Comparison of ENCODE assay signal across 13 cellular contexts in the genomic region with DNA sequence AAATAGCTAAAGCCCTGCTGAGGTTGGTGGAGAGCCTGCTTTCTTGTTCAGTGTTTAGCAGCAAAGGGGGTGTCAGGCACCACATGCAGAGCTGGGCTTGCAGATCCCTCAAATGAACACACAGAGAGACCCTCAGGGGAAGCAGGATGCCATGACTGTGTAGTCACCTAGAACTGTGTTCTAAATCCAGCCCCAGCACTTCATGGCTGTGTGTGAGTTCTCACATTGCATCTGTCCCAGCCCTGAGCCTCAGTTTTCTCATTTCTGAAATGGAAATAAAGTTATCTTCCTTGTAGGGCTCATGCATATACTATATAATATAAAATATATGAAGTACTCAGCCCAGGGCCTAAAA. TPM values are rescaled to one million over a fixed set of nuclear protein-coding genes. Genes with fewer than 3 reads are reported as not detected.
A peak's percentile ranks its signal among the peaks of the same experiment; 100 is the strongest.
DNase-seq lines count a peak whose midpoint lies in the region; ATAC-seq, FAIRE-seq and TF ChIP-seq lines count a peak whose summit lies in the region.
"Had no signal": no experiment of that assay in that cellular context is flagged by ENCODE, and none has a peak within 500 bp of the region (broad histone marks: within the 10 kb centered on the region; RNA-seq: fewer than 3 reads in every experiment).

No MANE protein-coding gene starts in this region.

- no peaks in the 10 kb centered on the region for H4K20me1 ChIP-seq in astrocyte (ENCODE audit: insufficient read depth, low read length)

- peak overlapping the region; percentile 56 for H3K9ac ChIP-seq in astrocyte (ENCODE audit: low read length)

- peak overlapping the region; percentile 79 for H3K27ac ChIP-seq in astrocyte (ENCODE audit: low read depth, low read length)
- H3K27ac ChIP-seq in tibial nerve = peak overlapping the region; percentile 19 to 79 (median 52)

- H3K36me3 Mint-ChIP-seq in activated CD4-positive, alpha-beta T cell treated with anti-CD3 and anti-CD28 coated beads, Interleukin-2, amount 10 ng/mL, durations not matched to agents 7 days and 5 days (ENCODE audit: low read depth) = peaks cover 15% of the 10 kb centered on the region
- peaks cover 7% of the 10 kb centered on the region for H3K36me3 Mint-ChIP-seq in astrocyte (ENCODE audit: low read depth, unreplicated experiment)
- H3K36me3 Mint-ChIP-seq in mesothelial cell of epicardium = no peaks in the 10 kb centered on the region
- no peaks in the 10 kb centered on the region for H3K36me3 Mint-ChIP-seq in Caco-2 (ENCODE audit: insufficient read depth, unreplicated experiment)

- POLR2A ChIA-PET in activated CD4-positive, alpha-beta T cell treated with anti-CD3 and anti-CD28 coated beads, Interleukin-2, amount 10 ng/mL, durations not matched to agents 7 days and 5 days (lab: Charles Lee) = no interaction called here
- POLR2A ChIA-PET in Caco-2 (lab: Charles Lee) = no interaction called here

- no peak for TF ChIP-seq CTCF in astrocyte (IDR thresholded peaks at IDR 0.05; ENCODE audit: insufficient read depth, low read depth, low read length)
- TF ChIP-seq CTCF in mesothelial cell of epicardium (IDR thresholded peaks at IDR 0.05; ENCODE audit: unreplicated experiment) = no peak
- TF ChIP-seq CTCF in tibial nerve (IDR thresholded peaks at IDR 0.05) = no peak
- no peak for TF ChIP-seq CTCF in Caco-2 (IDR thresholded peaks at IDR 0.05; ENCODE audit: insufficient read depth in 1 of 2, low read depth in 1 of 2, low read length in 1 of 2, severe bottlenecking in 1 of 2, unreplicated experiment in 1 of 2)

- BruUV-seq in Caco-2 (replicated peaks; lab: Mats Ljungman, UMichigan) = no TSS peak

- H3K79me2 ChIP-seq in astrocyte (ENCODE audit: insufficient read depth, low read length) = no peaks in the 10 kb centered on the region

- no peak for ATAC-seq in HG03045 (IDR thresholded peaks at IDR 0.05; ENCODE audit: unreplicated experiment)

- peak overlapping the region; percentile 30 for H2AFZ ChIP-seq in astrocyte (ENCODE audit: low read depth, low read length)

- intact Hi-C loops in Caco-2 (cut with micrococcal nuclease; ENCODE audit: unreplicated experiment) = no loop called here

- H3K36me3 ChIP-seq in astrocyte (ENCODE audit: insufficient read depth, low read length) = no peaks in the 10 kb centered on the region
- H3K36me3 ChIP-seq in tibial nerve = no peaks in the 10 kb centered on the region
- H3K36me3 ChIP-seq in Caco-2 (ENCODE audit: control insufficient read depth, insufficient read depth, low read length) = no peaks in the 10 kb centered on the region
- H3K36me3 ChIP-seq: pancreas had no signal

- peaks cover 34% of the 10 kb centered on the region for H3K4me1 ChIP-seq in astrocyte (ENCODE audit: insufficient read depth, low read length)
- H3K4me1 ChIP-seq in tibial nerve = peaks cover 0 to 41% (median 23%) of the 10 kb centered on the region in 4 donors
- 0 out of 2 replicates have a peak, but pooled peaks cover 6% of the 10 kb centered on the region for H3K4me1 ChIP-seq in Caco-2

- H3K9me3 ChIP-seq in astrocyte (ENCODE audit: insufficient read depth, low read depth, low read length) (no peaks in the 10 kb centered on the region), tibial nerve (no peaks in the 10 kb centered on the region), Caco-2 (no peaks in the 10 kb centered on the region)
- H3K9me3 ChIP-seq: pancreas had no signal

- H3K4me3 Mint-ChIP-seq in activated CD4-positive, alpha-beta T cell treated with anti-CD3 and anti-CD28 coated beads, Interleukin-2, amount 10 ng/mL, durations not matched to agents 7 days and 5 days = no peak overlapping the region
- H3K4me3 Mint-ChIP-seq in astrocyte (ENCODE audit: unreplicated experiment) (no peak overlapping the region), mesothelial cell of epicardium (no peak overlapping the region), Caco-2 (ENCODE audit: unreplicated experiment) (no peak overlapping the region)
- H3K4me3 Mint-ChIP-seq: central memory CD8-positive, alpha-beta T cell had no signal

- no peak for TF ChIP-seq POLR2A in tibial nerve (IDR thresholded peaks at IDR 0.05)

- DNase-seq in activated CD4-positive, alpha-beta T cell treated with anti-CD3 and anti-CD28 coated beads, Interleukin-2, amount 10 ng/mL, durations not matched to agents 7 days and 5 days = no peak
- no peak for DNase-seq in activated CD4-positive, alpha-beta T cell treated with anti-CD3 and anti-CD28 coated beads, Interleukin-2, amount 50 U/mL, for 1 hour
- DNase-seq in astrocyte (ENCODE audit: low read depth) (peak; percentile 34), mesothelial cell of epicardium (ENCODE audit: low spot score in 2 of 2, unreplicated experiment in 2 of 2) (no peak), tibial nerve (ENCODE audit: low spot score in 2 of 2) (no peak), Caco-2 (no peak), NCI-H187 treated with DMSO at 0.1 percent for 48 hours (lab: John Stamatoyannopoulos, UW) (no peak)
- DNase-seq: activated CD8-positive, alpha-beta memory T cell treated with anti-CD3 and anti-CD28 coated beads for 24 hours; SHP77 treated with DMSO at 0.1 percent for 48 hours had no signal

- H3K4me3 ChIP-seq in astrocyte (ENCODE audit: insufficient read depth, low read depth, low read length) (no peak overlapping the region), tibial nerve (no peak overlapping the region), Caco-2 (ENCODE audit: low read depth, low read length) (no peak overlapping the region)
- H3K4me3 ChIP-seq: pancreas had no signal

- H3K4me2 ChIP-seq in astrocyte (ENCODE audit: low read length) = peak overlapping the region; percentile 68

- peak; percentile 13 for FAIRE-seq in astrocyte (lab: Jason Lieb, UNC)
- FAIRE-seq: A204.1, pancreas had no signal

- peaks cover 17% of the 10 kb centered on the region for H3K9me3 Mint-ChIP-seq in activated CD4-positive, alpha-beta T cell treated with anti-CD3 and anti-CD28 coated beads, Interleukin-2, amount 10 ng/mL, durations not matched to agents 7 days and 5 days
- H3K9me3 Mint-ChIP-seq in astrocyte (ENCODE audit: unreplicated experiment) (peaks cover 13% of the 10 kb centered on the region), mesothelial cell of epicardium (no peaks in the 10 kb centered on the region), Caco-2 (ENCODE audit: unreplicated experiment) (no peaks in the 10 kb centered on the region)
- H3K9me3 Mint-ChIP-seq: central memory CD8-positive, alpha-beta T cell had no signal

- H3K27me3 ChIP-seq in astrocyte (ENCODE audit: insufficient read depth, low read length) (no peaks in the 10 kb centered on the region), tibial nerve (no peaks in the 10 kb centered on the region), Caco-2 (replicated peaks; ENCODE audit: control insufficient read depth, insufficient read depth, low read length) (no peaks in the 10 kb centered on the region)
- H3K27me3 ChIP-seq: pancreas had no signal

- no peaks in the 10 kb centered on the region for H3K27me3 Mint-ChIP-seq in activated CD4-positive, alpha-beta T cell treated with anti-CD3 and anti-CD28 coated beads, Interleukin-2, amount 10 ng/mL, durations not matched to agents 7 days and 5 days
- H3K27me3 Mint-ChIP-seq in astrocyte (ENCODE audit: low read depth, unreplicated experiment) (peaks cover 5% of the 10 kb centered on the region), mesothelial cell of epicardium (ENCODE audit: low read depth) (no peaks in the 10 kb centered on the region), Caco-2 (ENCODE audit: insufficient read depth, unreplicated experiment) (peaks cover 5% of the 10 kb centered on the region)

- H3K27ac Mint-ChIP-seq in activated CD4-positive, alpha-beta T cell treated with anti-CD3 and anti-CD28 coated beads, Interleukin-2, amount 10 ng/mL, durations not matched to agents 7 days and 5 days = peak overlapping the region; percentile 91
- H3K27ac Mint-ChIP-seq in astrocyte (ENCODE audit: unreplicated experiment) (peak overlapping the region; percentile 2), mesothelial cell of epicardium (peak overlapping the region; percentile 82), Caco-2 (ENCODE audit: unreplicated experiment) (no peak overlapping the region)

- no peak for TF ChIP-seq EP300 in tibial nerve (IDR thresholded peaks at IDR 0.05)

- peaks cover 42% of the 10 kb centered on the region for H3K4me1 Mint-ChIP-seq in activated CD4-positive, alpha-beta T cell treated with anti-CD3 and anti-CD28 coated beads, Interleukin-2, amount 10 ng/mL, durations not matched to agents 7 days and 5 days
- H3K4me1 Mint-ChIP-seq in astrocyte (ENCODE audit: low read depth, unreplicated experiment) (peaks cover 19% of the 10 kb centered on the region), mesothelial cell of epicardium (peaks cover 32% of the 10 kb centered on the region), Caco-2 (ENCODE audit: low read depth, unreplicated experiment) (peaks cover 7% of the 10 kb centered on the region)

- CTCF ChIA-PET in activated CD4-positive, alpha-beta T cell treated with anti-CD3 and anti-CD28 coated beads, Interleukin-2, amount 10 ng/mL, durations not matched to agents 7 days and 5 days (lab: Charles Lee) = interaction anchor here (0.8 kb wide), 1 partner anchor 14 kb away, joined by 3 read pairs; no protein-coding TSS in a partner anchor
- CTCF ChIA-PET in Caco-2 (lab: Charles Lee) = no interaction called here

RNA-seq across cellular contexts. Expression of gene CWC15, which starts 47.1 kb away (rescaled TPM):
- 10 to 100 TPM; 73.1 to 77.2 TPM for total RNA-seq in activated CD4-positive, alpha-beta T cell treated with anti-CD3 and anti-CD28 coated beads, Interleukin-2, amount 10 ng/mL, durations not matched to agents 7 days and 5 days
- total RNA-seq in astrocyte = 53.5 and 59.2 TPM in 2 replicates
- total RNA-seq in mesothelial cell of epicardium = 64.9 to 71.8 TPM (median 66.9 TPM) in 3 replicates
- total RNA-seq in tibial nerve = 10 to 100 TPM; 29.6 to 54.0 (median 37.9) TPM
- total RNA-seq in Caco-2 (2022) = 137 and 144 TPM in 2 replicates

RNA-seq across cellular contexts. Expression of gene KDM4D, which starts 47.3 kb away (rescaled TPM):
- total RNA-seq in activated CD4-positive, alpha-beta T cell treated with anti-CD3 and anti-CD28 coated beads, Interleukin-2, amount 10 ng/mL, durations not matched to agents 7 days and 5 days = 1 to 10 TPM in 1 of 2 experiments, under 1 TPM in 1; 0.84 to 1.0 TPM
- 0.72 and 0.93 TPM in 2 replicates for total RNA-seq in astrocyte
- 2.0 to 2.6 TPM (median 2.2 TPM) in 3 replicates for total RNA-seq in mesothelial cell of epicardium
- total RNA-seq in tibial nerve = 1 to 10 TPM in 3 of 4 donors, under 1 TPM in 1; 0.63 to 4.8 (median 1.3) TPM
- total RNA-seq in Caco-2 (2022) = 0.95 and 1.2 TPM in 2 replicates
